In genomic region chr11:117678651-117679407, GRCh38 we compare ENCODE assay signal across 19 cellular contexts.
A peak's percentile ranks its signal among the peaks of the same experiment; 100 is the strongest.
DNase-seq lines count a peak whose midpoint lies in the region; ATAC-seq and TF ChIP-seq lines count a peak whose summit lies in the region.
"Had no signal": no experiment of that assay in that cellular context is flagged by ENCODE, and none has a peak within 500 bp of the region (broad histone marks: within the 10 kb centered on the region; RNA-seq: fewer than 3 reads in every experiment).

No MANE protein-coding gene starts in this region.

- no peak overlapping the region for H3K4me3 Mint-ChIP-seq in endodermal cell
- no peak overlapping the region for H3K4me3 Mint-ChIP-seq in naive thymus-derived CD4-positive, alpha-beta T cell
- H3K4me3 Mint-ChIP-seq: activated CD4-positive, alpha-beta T cell treated with anti-CD3 and anti-CD28 coated beads, Interleukin-2, amount 10 ng/mL, durations not matched to agents 7 days and 5 days; IgD-negative memory B cell had no signal

- H3K9me3 ChIP-seq in BLaER1 (no peaks in the 10 kb centered on the region), endodermal cell (ENCODE audit: control insufficient read depth, low read length) (no peaks in the 10 kb centered on the region)
- no peaks in the 10 kb centered on the region for H3K9me3 ChIP-seq in naive thymus-derived CD4-positive, alpha-beta T cell (ENCODE audit: control insufficient read depth in 2 of 3, low read length in 3 of 3)
- H3K9me3 ChIP-seq: Caco-2, gastrocnemius medialis, thoracic aorta had no signal

- CTCF ChIA-PET in naive thymus-derived CD4-positive, alpha-beta T cell (lab: Charles Lee), result no interaction called here

- peak; percentile 22 for ATAC-seq in naive thymus-derived CD4-positive, alpha-beta T cell
- ATAC-seq in GM19467 (IDR thresholded peaks at IDR 0.05; ENCODE audit: unreplicated experiment) (no peak), esophagus mucosa (no peak)
- ATAC-seq: activated naive CD4-positive, alpha-beta T cell treated with anti-CD3 and anti-CD28 coated beads, Interleukin-2, amount 50 U/mL, for 72 hours; gastrocnemius medialis; Panc1 had no signal

- POLR2A ChIA-PET in naive thymus-derived CD4-positive, alpha-beta T cell (lab: Charles Lee), result no interaction called here

- intact Hi-C loops in naive thymus-derived CD4-positive, alpha-beta T cell (cut with micrococcal nuclease), result no loop called here

- peak; percentile 15 for DNase-seq in NB4 (ENCODE audit: low read depth)
- no peak for DNase-seq in endodermal cell
- no peak for DNase-seq in naive thymus-derived CD4-positive, alpha-beta T cell
- DNase-seq in NCI-H1694 treated with DMSO at 0.1 percent for 48 hours (lab: John Stamatoyannopoulos, UW), result no peak
- DNase-seq in NCI-H1417 treated with DMSO at 0.1 percent for 48 hours (lab: John Stamatoyannopoulos, UW), result no peak
- DNase-seq: activated CD4-positive, alpha-beta T cell treated with anti-CD3 and anti-CD28 coated beads, Interleukin-2, amount 10 ng/mL, durations not matched to agents 7 days and 5 days; brain microvascular endothelial cell; Caco-2; gastrocnemius medialis; GF-D8; NCI-H774; stimulated activated CD4-positive, alpha-beta T cell treated with anti-CD3 and anti-CD28 coated beads, Interleukin-4, amount 100 ng/mL, for 1 hour had no signal

- H3K27me3 Mint-ChIP-seq in endodermal cell (ENCODE audit: insufficient read depth), result peaks cover 17% of the 10 kb centered on the region
- peaks cover 0 to 11% (median 0%) of the 10 kb centered on the region in 5 donors for H3K27me3 Mint-ChIP-seq in naive thymus-derived CD4-positive, alpha-beta T cell

- peak overlapping the region; percentile 74 for H3K4me2 ChIP-seq in BLaER1

- peaks cover 37% of the 10 kb centered on the region for H3K4me1 ChIP-seq in BLaER1
- peaks cover 27% of the 10 kb centered on the region for H3K4me1 ChIP-seq in endodermal cell (ENCODE audit: control insufficient read depth, insufficient read depth, low read length)
- H3K4me1 ChIP-seq in naive thymus-derived CD4-positive, alpha-beta T cell (ENCODE audit: control insufficient read depth in 2 of 2, insufficient read depth in 2 of 2, low read length in 2 of 2), result no peaks in the 10 kb centered on the region
- H3K4me1 ChIP-seq: gastrocnemius medialis had no signal

- H3K4me3 ChIP-seq in BLaER1, result no peak overlapping the region
- H3K4me3 ChIP-seq in NB4 (ENCODE audit: low read depth, low read length), result no peak overlapping the region
- no peak overlapping the region for H3K4me3 ChIP-seq in endodermal cell (ENCODE audit: low read length)
- no peak overlapping the region for H3K4me3 ChIP-seq in naive thymus-derived CD4-positive, alpha-beta T cell (ENCODE audit: low read length)
- H3K4me3 ChIP-seq: gastrocnemius medialis, thoracic aorta had no signal

- TF ChIP-seq CTCF in NB4 (IDR thresholded peaks at IDR 0.05; ENCODE audit: low read depth, low read length), result no peak
- no peak for TF ChIP-seq CTCF in endodermal cell (conservative IDR thresholded peaks at IDR 0.05)

- peaks cover 55% of the 10 kb centered on the region for H3K4me1 Mint-ChIP-seq in endodermal cell
- peaks cover 0 to 12% (median 0%) of the 10 kb centered on the region in 7 donors for H3K4me1 Mint-ChIP-seq in naive thymus-derived CD4-positive, alpha-beta T cell
- H3K4me1 Mint-ChIP-seq: activated CD4-positive, alpha-beta T cell treated with anti-CD3 and anti-CD28 coated beads, Interleukin-2, amount 10 ng/mL, durations not matched to agents 7 days and 5 days; IgD-negative memory B cell had no signal

- no peaks in the 10 kb centered on the region for H3K36me3 ChIP-seq in BLaER1
- H3K36me3 ChIP-seq in endodermal cell (ENCODE audit: control insufficient read depth, insufficient read depth, low read length), result no peaks in the 10 kb centered on the region
- H3K36me3 ChIP-seq in naive thymus-derived CD4-positive, alpha-beta T cell (ENCODE audit: control insufficient read depth in 2 of 3, insufficient read depth in 3 of 3, low read length in 3 of 3), result no peaks in the 10 kb centered on the region
- H3K36me3 ChIP-seq: brain microvascular endothelial cell, gastrocnemius medialis, thoracic aorta had no signal

- H3K27ac ChIP-seq in BLaER1, result no peak overlapping the region
- H3K27ac ChIP-seq in endodermal cell (ENCODE audit: low read depth, low read length), result peak overlapping the region; percentile 2
- H3K27ac ChIP-seq in naive thymus-derived CD4-positive, alpha-beta T cell (ENCODE audit: low read depth, low read length), result no peak overlapping the region
- H3K27ac ChIP-seq: brain microvascular endothelial cell, gastrocnemius medialis, thoracic aorta had no signal

- H3K9ac ChIP-seq in BLaER1, result no peak overlapping the region
- H3K9ac ChIP-seq in endodermal cell (ENCODE audit: extremely low read depth, low read length, poor library complexity, severe bottlenecking), result no peak overlapping the region

- H3K9me3 Mint-ChIP-seq in endodermal cell, result no peaks in the 10 kb centered on the region
- no peaks in the 10 kb centered on the region for H3K9me3 Mint-ChIP-seq in naive thymus-derived CD4-positive, alpha-beta T cell
- H3K9me3 Mint-ChIP-seq: activated CD4-positive, alpha-beta T cell treated with anti-CD3 and anti-CD28 coated beads, Interleukin-2, amount 10 ng/mL, durations not matched to agents 7 days and 5 days; activated naive CD4-positive, alpha-beta T cell treated with anti-CD3 and anti-CD28 coated beads, Interleukin-2, amount 50 U/mL, for 72 hours; IgD-negative memory B cell had no signal

- peak overlapping the region; percentile 72 for H3K27ac Mint-ChIP-seq in endodermal cell
- no peak overlapping the region for H3K27ac Mint-ChIP-seq in naive thymus-derived CD4-positive, alpha-beta T cell
- H3K27ac Mint-ChIP-seq: activated CD4-positive, alpha-beta T cell treated with anti-CD3 and anti-CD28 coated beads, Interleukin-2, amount 10 ng/mL, durations not matched to agents 7 days and 5 days; activated naive CD4-positive, alpha-beta T cell treated with anti-CD3 and anti-CD28 coated beads, Interleukin-2, amount 50 U/mL, for 72 hours; IgD-negative memory B cell had no signal

- TF ChIP-seq POLR2A in NB4 (IDR thresholded peaks at IDR 0.05; ENCODE audit: extremely low read depth, insufficient read length), result no peak

- H3K27me3 ChIP-seq in BLaER1, result peaks cover 71% of the 10 kb centered on the region
- H3K27me3 ChIP-seq in endodermal cell (ENCODE audit: control insufficient read depth, insufficient read depth, low read length, poor library complexity, severe bottlenecking), result peaks cover 12% of the 10 kb centered on the region
- H3K27me3 ChIP-seq in naive thymus-derived CD4-positive, alpha-beta T cell (ENCODE audit: control insufficient read depth in 2 of 2, insufficient read depth in 2 of 2, low read length in 2 of 2), result no peaks in the 10 kb centered on the region
- H3K27me3 ChIP-seq: brain microvascular endothelial cell, gastrocnemius medialis had no signal

- WGBS in endodermal cell (ENCODE audit: insufficient coverage in 1 of 2, insufficient read length in 1 of 2), 2 experiments, result 90 to 91% methylated on average over 18 of the region's 18 CpGs

- no peaks in the 10 kb centered on the region for H3K36me3 Mint-ChIP-seq in endodermal cell (ENCODE audit: low read depth)
- no peaks in the 10 kb centered on the region for H3K36me3 Mint-ChIP-seq in naive thymus-derived CD4-positive, alpha-beta T cell
- H3K36me3 Mint-ChIP-seq: activated naive CD4-positive, alpha-beta T cell treated with anti-CD3 and anti-CD28 coated beads, Interleukin-2, amount 50 U/mL, for 72 hours had no signal

- peaks cover 84% of the 10 kb centered on the region for H4K20me1 ChIP-seq in BLaER1
